In genomic region chr20:43824699-43825402, GRCh38 we compare ENCODE assay signal across 9 cellular contexts.
DNase-seq lines count a peak whose midpoint lies in the region; ATAC-seq and TF ChIP-seq lines count a peak whose summit lies in the region.
"Had no signal": no experiment of that assay in that cellular context is flagged by ENCODE, and none has a peak within 500 bp of the region (broad histone marks: within the 10 kb centered on the region; RNA-seq: fewer than 3 reads in every experiment).

No MANE protein-coding gene starts in this region.

- TF ChIP-seq CTCF in choroid plexus epithelial cell (conservative IDR thresholded peaks at IDR 0.05; ENCODE audit: low read depth, low read length), result no peak
- TF ChIP-seq CTCF in neural crest cell (conservative IDR thresholded peaks at IDR 0.05), result no peak

- peaks cover 30% of the 10 kb centered on the region for H3K27me3 Mint-ChIP-seq in neural crest cell (ENCODE audit: low read depth)

- H3K9me3 Mint-ChIP-seq in neural crest cell, result no peaks in the 10 kb centered on the region
- H3K9me3 Mint-ChIP-seq: activated naive CD8-positive, alpha-beta T cell treated with anti-CD3 and anti-CD28 coated beads, Interleukin-2, amount 10 ng/mL, durations not matched to agents 7 days and 5 days had no signal

- DNase-seq in NCI-H1092 treated with DMSO at 0.1 percent for 48 hours (lab: John Stamatoyannopoulos, UW), result peak; percentile 60
- peak; percentile 60 for DNase-seq in choroid plexus epithelial cell (ENCODE audit: low read depth)
- peak; percentile 16 for DNase-seq in neural crest cell (ENCODE audit: low read depth, low spot score)
- no peak for DNase-seq in GOT3 (lab: John Stamatoyannopoulos, UW)
- DNase-seq: activated naive CD8-positive, alpha-beta T cell treated with anti-CD3 and anti-CD28 coated beads, Interleukin-2, amount 10 ng/mL, durations not matched to agents 7 days and 5 days; stimulated activated CD4-positive, alpha-beta T cell treated with anti-CD3 and anti-CD28 coated beads, Interleukin-15, amount 100 ng/mL, for 24 hours had no signal

- H3K36me3 Mint-ChIP-seq in neural crest cell (ENCODE audit: low read depth), result no peaks in the 10 kb centered on the region
- H3K36me3 Mint-ChIP-seq: activated naive CD8-positive, alpha-beta T cell treated with anti-CD3 and anti-CD28 coated beads, Interleukin-2, amount 10 ng/mL, durations not matched to agents 7 days and 5 days had no signal

- H3K4me1 Mint-ChIP-seq in neural crest cell, result peaks cover 8% of the 10 kb centered on the region
- H3K4me1 Mint-ChIP-seq: activated naive CD8-positive, alpha-beta T cell treated with anti-CD3 and anti-CD28 coated beads, Interleukin-2, amount 10 ng/mL, durations not matched to agents 7 days and 5 days had no signal

- no peak overlapping the region for H3K4me3 ChIP-seq in choroid plexus epithelial cell (ENCODE audit: low read depth, low read length)

- no peak overlapping the region for H3K27ac Mint-ChIP-seq in neural crest cell (ENCODE audit: unreplicated experiment)
- H3K27ac Mint-ChIP-seq: activated naive CD8-positive, alpha-beta T cell treated with anti-CD3 and anti-CD28 coated beads, Interleukin-2, amount 10 ng/mL, durations not matched to agents 7 days and 5 days had no signal

- H3K4me3 Mint-ChIP-seq in neural crest cell, result no peak overlapping the region
- H3K4me3 Mint-ChIP-seq: activated naive CD8-positive, alpha-beta T cell treated with anti-CD3 and anti-CD28 coated beads, Interleukin-2, amount 10 ng/mL, durations not matched to agents 7 days and 5 days had no signal

- ATAC-seq in GM18870 (IDR thresholded peaks at IDR 0.05; ENCODE audit: unreplicated experiment) (peak; percentile 72), HG02938 (IDR thresholded peaks at IDR 0.05; ENCODE audit: unreplicated experiment) (no peak), GM21526 (IDR thresholded peaks at IDR 0.05; ENCODE audit: low FRiP score, unreplicated experiment) (no peak)
